ENCODE assay signal across 7 cellular contexts in genomic region chr10:109280837-109281236, GRCh38.
"Had no signal": no experiment of that assay in that cellular context is flagged by ENCODE, and none has a peak within 500 bp of the region (broad histone marks: within the 10 kb centered on the region; RNA-seq: fewer than 3 reads in every experiment).

No MANE protein-coding gene starts in this region.

- DNase-seq: KBM-7, KG1 had no signal

- H3K27ac ChIP-seq: HL-60, KMS-11 had no signal

- H3K4me3 Mint-ChIP-seq: IgD-negative memory B cell had no signal

- FAIRE-seq: HTR-8/SVneo, K562 had no signal

- H3K27me3 Mint-ChIP-seq: IgD-negative memory B cell had no signal

- H3K36me3 Mint-ChIP-seq: IgD-negative memory B cell had no signal

- H3K27ac Mint-ChIP-seq: IgD-negative memory B cell had no signal

- H3K4me3 ChIP-seq: K562 had no signal

- ATAC-seq: K562 had no signal

- H3K4me2 ChIP-seq: KMS-11 had no signal

- H3K4me1 Mint-ChIP-seq: IgD-negative memory B cell had no signal

- H3K9ac ChIP-seq: KMS-11 had no signal
